ENCODE assay signal across 1 cellular context in the genomic region with DNA sequence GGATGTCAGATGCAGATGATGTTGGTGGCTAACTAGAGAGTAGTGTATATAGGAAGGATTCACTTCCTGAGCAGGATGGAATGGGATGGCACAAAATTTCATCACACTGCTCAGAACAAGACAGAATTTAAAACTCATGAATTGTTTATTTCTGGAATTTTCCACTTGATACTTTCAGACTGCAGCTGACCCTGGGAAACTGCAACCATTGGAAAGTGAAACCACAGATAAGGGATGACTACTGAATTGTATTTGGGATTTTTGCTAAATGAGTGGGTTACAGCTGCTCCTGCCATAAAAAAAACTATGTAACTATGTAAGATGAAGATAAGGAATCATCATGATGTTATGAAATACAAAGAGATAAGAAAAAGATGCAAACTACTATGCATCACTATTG.
TF ChIP-seq lines count a peak whose summit lies in the region.

No MANE protein-coding gene starts in this region.

TF ChIP-seq in GM23338, 12 proteins besides CTCF, POLR2A, EP300 and RAD21:
- TF ChIP-seq ZNF331 (CRISPR knock-in tag; IDR thresholded peaks at IDR 0.05; ENCODE audit: low read depth) (no peak), POLR2AphosphoS5 (IDR thresholded peaks at IDR 0.05; ENCODE audit: low read depth) (no peak), ZNF462 (CRISPR knock-in tag; IDR thresholded peaks at IDR 0.05) (no peak), EZH2phosphoT487 (IDR thresholded peaks at IDR 0.05; ENCODE audit: unreplicated experiment) (no peak), REST (IDR thresholded peaks at IDR 0.05; ENCODE audit: unreplicated experiment) (no peak), CREB1 (CRISPR knock-in tag; IDR thresholded peaks at IDR 0.05; ENCODE audit: low read depth) (no peak), JUNB (IDR thresholded peaks at IDR 0.05; ENCODE audit: unreplicated experiment) (no peak), NANOG (IDR thresholded peaks at IDR 0.05; ENCODE audit: borderline replicate concordance) (no peak), ZNF114 (CRISPR knock-in tag; IDR thresholded peaks at IDR 0.05) (no peak), STAT1 (IDR thresholded peaks at IDR 0.05; ENCODE audit: unreplicated experiment) (no peak), EZH2 (IDR thresholded peaks at IDR 0.05; ENCODE audit: low read depth, unreplicated experiment) (no peak)
- TF ChIP-seq, protein P1, sequence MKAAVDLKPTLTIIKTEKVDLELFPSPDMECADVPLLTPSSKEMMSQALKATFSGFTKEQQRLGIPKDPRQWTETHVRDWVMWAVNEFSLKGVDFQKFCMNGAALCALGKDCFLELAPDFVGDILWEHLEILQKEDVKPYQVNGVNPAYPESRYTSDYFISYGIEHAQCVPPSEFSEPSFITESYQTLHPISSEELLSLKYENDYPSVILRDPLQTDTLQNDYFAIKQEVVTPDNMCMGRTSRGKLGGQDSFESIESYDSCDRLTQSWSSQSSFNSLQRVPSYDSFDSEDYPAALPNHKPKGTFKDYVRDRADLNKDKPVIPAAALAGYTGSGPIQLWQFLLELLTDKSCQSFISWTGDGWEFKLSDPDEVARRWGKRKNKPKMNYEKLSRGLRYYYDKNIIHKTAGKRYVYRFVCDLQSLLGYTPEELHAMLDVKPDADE (IDR thresholded peaks at IDR 0.05): no peak
